In genomic region chr17:67891481-67892119, GRCh38 we compare ENCODE assay signal across 10 cellular contexts.
A peak's percentile ranks its signal among the peaks of the same experiment; 100 is the strongest.
DNase-seq lines count a peak whose midpoint lies in the region; ATAC-seq and TF ChIP-seq lines count a peak whose summit lies in the region.
"Had no signal": no experiment of that assay in that cellular context is flagged by ENCODE, and none has a peak within 500 bp of the region (broad histone marks: within the 10 kb centered on the region; RNA-seq: fewer than 3 reads in every experiment).

No MANE protein-coding gene starts in this region.

- no peak overlapping the region for H3K14ac ChIP-seq in trophoblast cell (ENCODE audit: low read length)

- no peak overlapping the region for H2AFZ ChIP-seq in trophoblast cell (ENCODE audit: insufficient read depth, low read length, poor library complexity)

- no peak overlapping the region for H2BK12ac ChIP-seq in trophoblast cell (ENCODE audit: low read length)

- ATAC-seq in GM21526 (IDR thresholded peaks at IDR 0.05; ENCODE audit: low FRiP score, unreplicated experiment) (no peak), HG03432 (IDR thresholded peaks at IDR 0.05; ENCODE audit: unreplicated experiment) (no peak)
- ATAC-seq in stimulated activated naive CD8-positive, alpha-beta T cell treated with anti-CD3 and anti-CD28 coated beads, Interleukin-15, Interleukin-2, amounts not matched to agents 100 U/mL and 50 U/mL, for 24 hours = no peak

- H3K27ac ChIP-seq in trophoblast cell (ENCODE audit: low read depth, low read length) = no peak overlapping the region

- no peaks in the 10 kb centered on the region for H3K27me3 ChIP-seq in trophoblast cell (ENCODE audit: insufficient read depth, low read length)

- WGBS in trophoblast cell (ENCODE audit: extremely low coverage, insufficient coverage, insufficient read length) = no CpG with 5 or more reads among the region's 6 CpGs

- peak; percentile 52 for TF ChIP-seq CTCF in epithelial cell of esophagus (IDR thresholded peaks at IDR 0.05; ENCODE audit: insufficient read depth, low read depth, low read length, missing control alignments)

- H3K36me3 ChIP-seq in trophoblast cell (ENCODE audit: control insufficient read depth in 1 of 2, insufficient read depth in 2 of 2, low read length in 2 of 2) = peaks cover 10 to 11% of the 10 kb centered on the region in 2 experiments

- H3K79me1 ChIP-seq in trophoblast cell (ENCODE audit: low read length) = no peaks in the 10 kb centered on the region

- H3K23ac ChIP-seq in trophoblast cell (ENCODE audit: low read length) = no peak overlapping the region

- no peak overlapping the region for H4K8ac ChIP-seq in trophoblast cell (ENCODE audit: low read depth, low read length)

- peak; percentile 46 for DNase-seq in GM04504 (ENCODE audit: low read depth)
- peak; percentile 38 for DNase-seq in NCI-H460 (ENCODE audit: extremely low read depth, low read depth)
- peak; percentile 76 for DNase-seq in epithelial cell of esophagus (ENCODE audit: low read depth)
- peak; percentile 57 to 63 for DNase-seq in trophoblast cell
- no peak for DNase-seq in NCI-H2107 treated with DMSO at 0.1 percent for 48 hours (lab: John Stamatoyannopoulos, UW; ENCODE audit: unreplicated experiment)
- DNase-seq in stimulated activated naive CD8-positive, alpha-beta T cell treated with anti-CD3 and anti-CD28 coated beads, Interleukin-15, Interleukin-2, amounts not matched to agents 100 U/mL and 50 U/mL, for 24 hours = no peak
- DNase-seq: activated CD4-positive, alpha-beta T cell treated with anti-CD3 and anti-CD28 coated beads, Interleukin-2, amount 10 ng/mL, durations not matched to agents 7 days and 5 days; KG1 had no signal

- H2BK120ac ChIP-seq in trophoblast cell (ENCODE audit: insufficient read depth, low read length, poor library complexity) = no peak overlapping the region

- no peak overlapping the region for H3K9ac ChIP-seq in trophoblast cell (ENCODE audit: low read length)

- H3K4me2 ChIP-seq in trophoblast cell (ENCODE audit: low read length) = no peak overlapping the region

- no peak overlapping the region for H2BK5ac ChIP-seq in trophoblast cell (ENCODE audit: low read depth, low read length, poor library complexity)

- H3K79me2 ChIP-seq in trophoblast cell (ENCODE audit: control insufficient read depth, insufficient read depth, low read length, poor library complexity) = no peaks in the 10 kb centered on the region

- no peak overlapping the region for H3K4ac ChIP-seq in trophoblast cell (ENCODE audit: low read depth, low read length)

- H4K91ac ChIP-seq in trophoblast cell (ENCODE audit: low read depth, low read length) = no peak overlapping the region

- no peaks in the 10 kb centered on the region for H3K4me1 ChIP-seq in trophoblast cell (ENCODE audit: control insufficient read depth in 1 of 2, insufficient read depth in 2 of 2, low read length in 2 of 2)

- no peak overlapping the region for H4K12ac ChIP-seq in trophoblast cell (ENCODE audit: low read depth, low read length)

- H3K4me3 ChIP-seq in epithelial cell of esophagus (ENCODE audit: low read length) (no peak overlapping the region), trophoblast cell (ENCODE audit: low read depth, low read length) (no peak overlapping the region)

- no peak overlapping the region for H2AK5ac ChIP-seq in trophoblast cell (ENCODE audit: low read length)

- H3K18ac ChIP-seq in trophoblast cell (ENCODE audit: low read length) = no peak overlapping the region

- no peaks in the 10 kb centered on the region for H3K9me3 ChIP-seq in trophoblast cell (ENCODE audit: insufficient read depth, low read depth, low read length)

Comparison
In these comparisons a context has a peak if more than half of its experiments do, and no peak if none do; other contexts are left out.
1. DNase-seq: peak in GM04504 (single experiment), NCI-H460 (single experiment), epithelial cell of esophagus (single experiment) and trophoblast cell (2 of 2); none in NCI-H2107 treated with DMSO at 0.1 percent for 48 hours (single experiment) and stimulated activated naive CD8-positive, alpha-beta T cell treated with anti-CD3 and anti-CD28 coated beads, Interleukin-15, Interleukin-2, amounts not matched to agents 100 U/mL and 50 U/mL, for 24 hours (single experiment).